15 cellular contexts compared by ENCODE assay signal in genomic region chr6:145508107-145508506, GRCh38.
DNase-seq lines count a peak whose midpoint lies in the region; ATAC-seq and TF ChIP-seq lines count a peak whose summit lies in the region.
"Had no signal": no experiment of that assay in that cellular context is flagged by ENCODE, and none has a peak within 500 bp of the region (broad histone marks: within the 10 kb centered on the region; RNA-seq: fewer than 3 reads in every experiment).

No MANE protein-coding gene starts in this region.

- no peaks in the 10 kb centered on the region for H3K79me2 ChIP-seq in OCI-LY7 (ENCODE audit: insufficient read depth, low read depth, low read length)
- no peaks in the 10 kb centered on the region for H3K79me2 ChIP-seq in trophoblast cell (ENCODE audit: control insufficient read depth, insufficient read depth, low read length, poor library complexity)

- H3K9me3 ChIP-seq in AG04450 (ENCODE audit: control insufficient read depth, insufficient read depth, low read length): no peaks in the 10 kb centered on the region
- H3K9me3 ChIP-seq in OCI-LY7 (ENCODE audit: low read length): no peaks in the 10 kb centered on the region
- H3K9me3 ChIP-seq in trophoblast cell (ENCODE audit: insufficient read depth, low read depth, low read length): no peaks in the 10 kb centered on the region
- H3K9me3 ChIP-seq: pancreas had no signal

- no peak overlapping the region for H4K91ac ChIP-seq in trophoblast cell (ENCODE audit: low read depth, low read length)

- H2AK5ac ChIP-seq in trophoblast cell (ENCODE audit: low read length): no peak overlapping the region

- no peaks in the 10 kb centered on the region for H3K36me3 ChIP-seq in OCI-LY7 (ENCODE audit: insufficient read depth, low read length)
- no peaks in the 10 kb centered on the region for H3K36me3 ChIP-seq in trophoblast cell (ENCODE audit: control insufficient read depth in 1 of 2, insufficient read depth in 2 of 2, low read length in 2 of 2)
- H3K36me3 ChIP-seq: pancreas had no signal

- ATAC-seq in GM18868 (IDR thresholded peaks at IDR 0.05; ENCODE audit: unreplicated experiment) (peak; percentile 47), GM21825 (IDR thresholded peaks at IDR 0.05; ENCODE audit: unreplicated experiment) (no peak)
- no peak for ATAC-seq in stimulated activated effector memory CD8-positive, alpha-beta T cell treated with anti-CD3 and anti-CD28 coated beads, Interleukin-12 subunit alpha, Interleukin-12 subunit beta, amount 100 ng/mL, for 72 hours
- ATAC-seq: activated CD4-positive, alpha-beta T cell treated with anti-CD3 and anti-CD28 coated beads for 36 hours; mucosa of descending colon; pancreas had no signal

- H3K4ac ChIP-seq in trophoblast cell (ENCODE audit: low read depth, low read length): no peak overlapping the region

- H3K14ac ChIP-seq in trophoblast cell (ENCODE audit: low read length): no peak overlapping the region

- CTCF ChIA-PET in AG04450 (lab: Charles Lee) (no interaction called here), OCI-LY7 (lab: Charles Lee; ENCODE audit: unreplicated experiment) (no interaction called here)

- no peak overlapping the region for H3K27ac ChIP-seq in AG04450 (ENCODE audit: low read depth, low read length)
- H3K27ac ChIP-seq in OCI-LY7 (ENCODE audit: low read depth, low read length, poor library complexity, severe bottlenecking): no peak overlapping the region
- H3K27ac ChIP-seq in trophoblast cell (ENCODE audit: low read depth, low read length): no peak overlapping the region
- H3K27ac ChIP-seq: pancreas had no signal

- H4K8ac ChIP-seq in trophoblast cell (ENCODE audit: low read depth, low read length): no peak overlapping the region

- H3K4me3 ChIP-seq in AG04450 (ENCODE audit: low read depth, low read length): no peak overlapping the region
- H3K4me3 ChIP-seq in OCI-LY7 (ENCODE audit: low read depth, low read length, poor library complexity, severe bottlenecking): no peak overlapping the region
- no peak overlapping the region for H3K4me3 ChIP-seq in epithelial cell of esophagus (ENCODE audit: low read length)
- H3K4me3 ChIP-seq in trophoblast cell (ENCODE audit: low read depth, low read length): no peak overlapping the region
- H3K4me3 ChIP-seq: mucosa of descending colon, pancreas had no signal

- H3K27me3 ChIP-seq in AG04450 (ENCODE audit: control insufficient read depth, insufficient read depth, low read length) (no peaks in the 10 kb centered on the region), trophoblast cell (ENCODE audit: insufficient read depth, low read length) (no peaks in the 10 kb centered on the region)
- H3K27me3 ChIP-seq: pancreas had no signal

- H4K12ac ChIP-seq in trophoblast cell (ENCODE audit: low read depth, low read length): no peak overlapping the region

- H3K9ac ChIP-seq in trophoblast cell (ENCODE audit: low read length): no peak overlapping the region

- H2AFZ ChIP-seq in OCI-LY7 (ENCODE audit: low read length) (no peak overlapping the region), trophoblast cell (ENCODE audit: insufficient read depth, low read length, poor library complexity) (no peak overlapping the region)

- no peak overlapping the region for H2BK5ac ChIP-seq in trophoblast cell (ENCODE audit: low read depth, low read length, poor library complexity)

- no peak overlapping the region for H3K4me2 ChIP-seq in OCI-LY7 (ENCODE audit: low read length)
- H3K4me2 ChIP-seq in trophoblast cell (ENCODE audit: low read length): no peak overlapping the region

- H3K4me1 ChIP-seq in OCI-LY7 (ENCODE audit: insufficient read depth, low read length, poor library complexity, severe bottlenecking): no peaks in the 10 kb centered on the region
- H3K4me1 ChIP-seq in trophoblast cell (ENCODE audit: control insufficient read depth in 1 of 2, insufficient read depth in 2 of 2, low read length in 2 of 2): no peaks in the 10 kb centered on the region
- H3K4me1 ChIP-seq: pancreas had no signal

- no peaks in the 10 kb centered on the region for H4K20me1 ChIP-seq in OCI-LY7 (ENCODE audit: insufficient read depth, low read length)

- BruUV-seq in OCI-LY7 (replicated peaks; lab: Mats Ljungman, UMichigan): no TSS peak

- intact Hi-C loops in OCI-LY7 (cut with micrococcal nuclease; ENCODE audit: unreplicated experiment): no loop called here

- H2BK120ac ChIP-seq in trophoblast cell (ENCODE audit: insufficient read depth, low read length, poor library complexity): no peak overlapping the region

- no peaks in the 10 kb centered on the region for H3K4me1 Mint-ChIP-seq in stimulated activated effector memory CD8-positive, alpha-beta T cell treated with anti-CD3 and anti-CD28 coated beads, Interleukin-12 subunit alpha, Interleukin-12 subunit beta, amount 100 ng/mL, for 72 hours
- H3K4me1 Mint-ChIP-seq: activated CD4-positive, alpha-beta T cell treated with anti-CD3 and anti-CD28 coated beads for 36 hours had no signal

- H3K79me1 ChIP-seq in trophoblast cell (ENCODE audit: low read length): no peaks in the 10 kb centered on the region

- DNase-seq in AG04450 (ENCODE audit: low read depth, low spot score) (no peak), OCI-LY7 (ENCODE audit: low spot score) (peak; percentile 1), epithelial cell of esophagus (ENCODE audit: low read depth) (peak; percentile 9), NCI-H2171 (lab: John Stamatoyannopoulos, UW) (no peak), trophoblast cell (no peak)
- no peak for DNase-seq in stimulated activated effector memory CD8-positive, alpha-beta T cell treated with anti-CD3 and anti-CD28 coated beads, Interleukin-12 subunit alpha, Interleukin-12 subunit beta, amount 100 ng/mL, for 72 hours (ENCODE audit: low spot score in 2 of 2)
- DNase-seq: activated CD4-positive, alpha-beta T cell treated with anti-CD3 and anti-CD28 coated beads for 36 hours; activated T-cell treated with anti-CD3 and anti-CD28 coated beads, Interleukin-2, amount 50 U/mL, for 24 hours; mucosa of descending colon; NCI-H2029; pancreas; stimulated activated CD8-positive, alpha-beta memory T cell treated with anti-CD3 and anti-CD28 coated beads, Interleukin-4, amount 100 ng/mL, for 48 hours had no signal

- no peaks in the 10 kb centered on the region for H3K36me3 Mint-ChIP-seq in stimulated activated effector memory CD8-positive, alpha-beta T cell treated with anti-CD3 and anti-CD28 coated beads, Interleukin-12 subunit alpha, Interleukin-12 subunit beta, amount 100 ng/mL, for 72 hours

- H3K18ac ChIP-seq in trophoblast cell (ENCODE audit: low read length): no peak overlapping the region

- H3K4me3 Mint-ChIP-seq in stimulated activated effector memory CD8-positive, alpha-beta T cell treated with anti-CD3 and anti-CD28 coated beads, Interleukin-12 subunit alpha, Interleukin-12 subunit beta, amount 100 ng/mL, for 72 hours: no peak overlapping the region
- H3K4me3 Mint-ChIP-seq: activated CD4-positive, alpha-beta T cell treated with anti-CD3 and anti-CD28 coated beads for 36 hours; activated T-cell treated with anti-CD3 and anti-CD28 coated beads, Interleukin-2, amount 50 U/mL, for 24 hours; dendritic cell treated with granulocyte-macrophage colony-stimulating factor and Interleukin-4, amounts not matched to agents 40 ng/mL and 50 ng/mL, for 4 days had no signal

- no peak overlapping the region for H2BK12ac ChIP-seq in trophoblast cell (ENCODE audit: low read length)

- TF ChIP-seq CTCF in AG04450 (IDR thresholded peaks at IDR 0.05; ENCODE audit: low read depth, low read length) (peak; percentile 39), OCI-LY7 (conservative IDR thresholded peaks at IDR 0.05; ENCODE audit: low read length) (peak; percentile 55), epithelial cell of esophagus (IDR thresholded peaks at IDR 0.05; ENCODE audit: insufficient read depth, low read depth, low read length, missing control alignments) (peak; percentile 24)

- no peaks in the 10 kb centered on the region for H3K9me2 ChIP-seq in OCI-LY7 (ENCODE audit: insufficient read depth, low read length)

- H3K9me3 Mint-ChIP-seq in stimulated activated effector memory CD8-positive, alpha-beta T cell treated with anti-CD3 and anti-CD28 coated beads, Interleukin-12 subunit alpha, Interleukin-12 subunit beta, amount 100 ng/mL, for 72 hours: peaks cover 15% of the 10 kb centered on the region

- WGBS in trophoblast cell (ENCODE audit: extremely low coverage, insufficient coverage, insufficient read length): no CpG with 5 or more reads among the region's 1 CpG

- H3K23ac ChIP-seq in trophoblast cell (ENCODE audit: low read length): no peak overlapping the region

- H3K27ac Mint-ChIP-seq in stimulated activated effector memory CD8-positive, alpha-beta T cell treated with anti-CD3 and anti-CD28 coated beads, Interleukin-12 subunit alpha, Interleukin-12 subunit beta, amount 100 ng/mL, for 72 hours: no peak overlapping the region
- H3K27ac Mint-ChIP-seq: activated CD4-positive, alpha-beta T cell treated with anti-CD3 and anti-CD28 coated beads for 36 hours; activated T-cell treated with anti-CD3 and anti-CD28 coated beads, Interleukin-2, amount 50 U/mL, for 24 hours; dendritic cell treated with granulocyte-macrophage colony-stimulating factor and Interleukin-4, amounts not matched to agents 40 ng/mL and 50 ng/mL, for 4 days had no signal

- POLR2A ChIA-PET in AG04450 (lab: Yijun Ruan, JAX) (interaction anchor here (0.6 kb wide), 1 partner anchor 232 kb away, joined by 4 read pairs; no protein-coding TSS in a partner anchor), OCI-LY7 (lab: Charles Lee) (no interaction called here)

Comparison
In these comparisons a context has a peak if more than half of its experiments do, and no peak if none do; other contexts are left out.
1. DNase-seq: peak in OCI-LY7 (single experiment) and epithelial cell of esophagus (single experiment); none in AG04450 (single experiment), stimulated activated effector memory CD8-positive, alpha-beta T cell treated with anti-CD3 and anti-CD28 coated beads, Interleukin-12 subunit alpha, Interleukin-12 subunit beta, amount 100 ng/mL, for 72 hours (0 of 2), NCI-H2171 (single experiment) and trophoblast cell (0 of 2).
2. Peak in every context shown above with its lines, with median percentiles within 50 percentile points of each other: CTCF ChIP-seq.